30 cellular contexts compared by ENCODE assay signal in genomic region chr9:37542895-37543294, GRCh38. TPM values are rescaled to one million over a fixed set of nuclear protein-coding genes. Genes with fewer than 3 reads are reported as not detected.
A peak's percentile ranks its signal among the peaks of the same experiment; 100 is the strongest.
DNase-seq lines count a peak whose midpoint lies in the region; ATAC-seq, FAIRE-seq and TF ChIP-seq lines count a peak whose summit lies in the region.
"Had no signal": no experiment of that assay in that cellular context is flagged by ENCODE, and none has a peak within 500 bp of the region (broad histone marks: within the 10 kb centered on the region; RNA-seq: fewer than 3 reads in every experiment).

No MANE protein-coding gene starts in this region.

- no peak for FAIRE-seq in RCC 7860 (lab: Jason Lieb, UNC)
- FAIRE-seq: endometrium, H54 had no signal

- H3K27me3 Mint-ChIP-seq in activated CD4-positive, alpha-beta T cell treated with anti-CD3 and anti-CD28 coated beads for 36 hours = no peaks in the 10 kb centered on the region
- H3K27me3 Mint-ChIP-seq in naive thymus-derived CD4-positive, alpha-beta T cell = no peaks in the 10 kb centered on the region
- H3K27me3 Mint-ChIP-seq: activated T-cell treated with anti-CD3 and anti-CD28 coated beads, Interleukin-2, amount 50 U/mL, for 24 hours; CD4-positive, alpha-beta memory T cell; IgD-negative memory B cell; naive thymus-derived CD8-positive, alpha-beta T cell had no signal

- H3K27ac ChIP-seq in mammary epithelial cell (ENCODE audit: insufficient read depth, low read depth, low read length) (no peak overlapping the region), A673 (ENCODE audit: low read depth, low read length, poor library complexity, severe bottlenecking) (no peak overlapping the region)
- no peak overlapping the region for H3K27ac ChIP-seq in naive thymus-derived CD4-positive, alpha-beta T cell (ENCODE audit: low read depth, low read length)
- H3K27ac ChIP-seq: cardiac muscle cell, prostate gland, sigmoid colon, SK-N-MC, thoracic aorta had no signal

- no peaks in the 10 kb centered on the region for H4K20me1 ChIP-seq in mammary epithelial cell (ENCODE audit: insufficient read depth, low read length)

- DNase-seq in activated CD4-positive, alpha-beta T cell treated with anti-CD3 and anti-CD28 coated beads for 36 hours = peak; percentile 9
- DNase-seq in activated CD4-positive, alpha-beta T cell treated with anti-CD3 and anti-CD28 coated beads, Interleukin-2, amount 50 U/mL, for 48 hours = no peak
- DNase-seq in RCC 7860 (ENCODE audit: low spot score) (peak; percentile 12), mammary epithelial cell (peak; percentile 88), renal cortical epithelial cell (ENCODE audit: low read depth) (peak; percentile 25), A673 (ENCODE audit: low spot score) (no peak)
- DNase-seq in naive thymus-derived CD4-positive, alpha-beta T cell = no peak
- DNase-seq: 8988T; activated CD4-positive, alpha-beta T cell treated with anti-CD3 and anti-CD28 coated beads for 1 hour; activated T-cell treated with anti-CD3 and anti-CD28 coated beads, Interleukin-2, amount 50 U/mL, for 24 hours; CD4-positive, alpha-beta memory T cell; cortex of kidney; left ventricle myocardium superior; naive thymus-derived CD8-positive, alpha-beta T cell; NCI-H1417; NCI-H2081; NCI-H226; NCI-H69; nucleus accumbens; sigmoid colon; stimulated activated naive CD4-positive, alpha-beta T cell treated with Interleukin-2 at 50 U/mL for 16 hours had no signal

- no peaks in the 10 kb centered on the region for H3K9me3 Mint-ChIP-seq in activated CD4-positive, alpha-beta T cell treated with anti-CD3 and anti-CD28 coated beads for 36 hours (ENCODE audit: low read depth)
- no peaks in the 10 kb centered on the region for H3K9me3 Mint-ChIP-seq in naive thymus-derived CD4-positive, alpha-beta T cell
- H3K9me3 Mint-ChIP-seq: activated T-cell treated with anti-CD3 and anti-CD28 coated beads, Interleukin-2, amount 50 U/mL, for 24 hours; CD4-positive, alpha-beta memory T cell; IgD-negative memory B cell; naive thymus-derived CD8-positive, alpha-beta T cell had no signal

- dilution Hi-C loops in mammary epithelial cell (cut with HindIII; ENCODE audit: low sequenced_read_pairs) = no loop called here

- in situ Hi-C loops in mammary epithelial cell (cut with MboI; ENCODE audit: low sequenced_read_pairs in 2 of 2) = no loop called here

- H3K36me3 Mint-ChIP-seq in activated CD4-positive, alpha-beta T cell treated with anti-CD3 and anti-CD28 coated beads for 36 hours (ENCODE audit: low read depth) = peaks cover 5% of the 10 kb centered on the region
- peaks cover 0 to 6% (median 3%) of the 10 kb centered on the region in 5 donors for H3K36me3 Mint-ChIP-seq in naive thymus-derived CD4-positive, alpha-beta T cell

- H3K9me3 ChIP-seq in mammary epithelial cell (replicated peaks; ENCODE audit: insufficient read depth, low read length) = no peaks in the 10 kb centered on the region
- H3K9me3 ChIP-seq in naive thymus-derived CD4-positive, alpha-beta T cell (ENCODE audit: control insufficient read depth in 2 of 3, low read length in 3 of 3) = no peaks in the 10 kb centered on the region
- no peaks in the 10 kb centered on the region for H3K9me3 ChIP-seq in A673 (ENCODE audit: low read depth, low read length, poor library complexity, severe bottlenecking)
- H3K9me3 ChIP-seq: prostate gland, sigmoid colon, thoracic aorta had no signal

- H3K79me2 ChIP-seq in mammary epithelial cell (ENCODE audit: insufficient read depth, low read length) = no peaks in the 10 kb centered on the region

- TF ChIP-seq CTCF in mammary epithelial cell (conservative IDR thresholded peaks at IDR 0.05 in 1 of 2, IDR thresholded peaks at IDR 0.05 in 1 of 2; ENCODE audit: extremely low read depth in 1 of 2, insufficient read depth in 1 of 2, low read depth in 1 of 2, low read length in 2 of 2) = no peak
- TF ChIP-seq CTCF in A673 (conservative IDR thresholded peaks at IDR 0.05; ENCODE audit: low read depth, low read length) = no peak

- H3K4me3 Mint-ChIP-seq in activated CD4-positive, alpha-beta T cell treated with anti-CD3 and anti-CD28 coated beads for 36 hours = no peak overlapping the region
- no peak overlapping the region for H3K4me3 Mint-ChIP-seq in naive thymus-derived CD4-positive, alpha-beta T cell
- H3K4me3 Mint-ChIP-seq: activated T-cell treated with anti-CD3 and anti-CD28 coated beads, Interleukin-2, amount 50 U/mL, for 24 hours; CD4-positive, alpha-beta memory T cell; mesothelial cell of epicardium; naive thymus-derived CD8-positive, alpha-beta T cell had no signal

- no peak overlapping the region for H3K4me2 ChIP-seq in mammary epithelial cell (ENCODE audit: insufficient read depth, low read depth, low read length)

- POLR2A ChIA-PET in activated CD4-positive, alpha-beta T cell treated with anti-CD3 and anti-CD28 coated beads for 36 hours (lab: Charles Lee) = no interaction called here
- POLR2A ChIA-PET in naive thymus-derived CD4-positive, alpha-beta T cell (lab: Charles Lee) = no interaction called here
- POLR2A ChIA-PET in A673 (lab: Charles Lee; ENCODE audit: low non-redundant PET) = no interaction called here

- intact Hi-C loops in activated CD4-positive, alpha-beta T cell treated with anti-CD3 and anti-CD28 coated beads for 36 hours (cut with DNase I, micrococcal nuclease) = no loop called here
- intact Hi-C loops in mammary epithelial cell (cut with micrococcal nuclease) = no loop called here
- intact Hi-C loops in naive thymus-derived CD4-positive, alpha-beta T cell (cut with micrococcal nuclease) = no loop called here
- intact Hi-C loops in A673 (cut with micrococcal nuclease; ENCODE audit: unreplicated experiment) = no loop called here

- no peak overlapping the region for H3K4me3 ChIP-seq in mammary epithelial cell (replicated peaks in 1 of 3; ENCODE audit: insufficient read depth in 1 of 3, low read depth in 2 of 3, low read length in 3 of 3)
- H3K4me3 ChIP-seq in naive thymus-derived CD4-positive, alpha-beta T cell (ENCODE audit: low read length) = no peak overlapping the region
- no peak overlapping the region for H3K4me3 ChIP-seq in A673 (ENCODE audit: low read depth, low read length, poor library complexity, severe bottlenecking)
- H3K4me3 ChIP-seq: cardiac muscle cell, prostate gland, sigmoid colon, SK-N-MC, thoracic aorta had no signal

- H3K4me1 ChIP-seq in mammary epithelial cell (ENCODE audit: insufficient read depth, low read length) (peaks cover 9% of the 10 kb centered on the region), A673 (ENCODE audit: insufficient read depth, low read length, poor library complexity, severe bottlenecking) (no peaks in the 10 kb centered on the region)
- H3K4me1 ChIP-seq in naive thymus-derived CD4-positive, alpha-beta T cell (ENCODE audit: control insufficient read depth in 2 of 2, insufficient read depth in 2 of 2, low read length in 2 of 2) = no peaks in the 10 kb centered on the region
- H3K4me1 ChIP-seq: sigmoid colon had no signal

- BruUV-seq in mammary epithelial cell (replicated peaks; lab: Mats Ljungman, UMichigan) = no TSS peak
- BruUV-seq in A673 (replicated peaks; lab: Mats Ljungman, UMichigan) = no TSS peak

- no peaks in the 10 kb centered on the region for H3K4me1 Mint-ChIP-seq in activated CD4-positive, alpha-beta T cell treated with anti-CD3 and anti-CD28 coated beads for 36 hours
- H3K4me1 Mint-ChIP-seq in naive thymus-derived CD4-positive, alpha-beta T cell = no peaks in the 10 kb centered on the region
- H3K4me1 Mint-ChIP-seq: CD4-positive, alpha-beta memory T cell; mesothelial cell of epicardium had no signal

- H3K27ac Mint-ChIP-seq in activated CD4-positive, alpha-beta T cell treated with anti-CD3 and anti-CD28 coated beads for 36 hours = no peak overlapping the region
- no peak overlapping the region for H3K27ac Mint-ChIP-seq in naive thymus-derived CD4-positive, alpha-beta T cell
- H3K27ac Mint-ChIP-seq: activated T-cell treated with anti-CD3 and anti-CD28 coated beads, Interleukin-2, amount 50 U/mL, for 24 hours; mesothelial cell of epicardium; naive thymus-derived CD8-positive, alpha-beta T cell had no signal

- H3K9ac ChIP-seq in mammary epithelial cell (ENCODE audit: insufficient read depth, low read length) = no peak overlapping the region

- H3K36me3 ChIP-seq in mammary epithelial cell (ENCODE audit: insufficient read depth, low read length) (no peaks in the 10 kb centered on the region), A673 (ENCODE audit: insufficient read depth, low read length, poor library complexity, severe bottlenecking) (no peaks in the 10 kb centered on the region)
- no peaks in the 10 kb centered on the region for H3K36me3 ChIP-seq in naive thymus-derived CD4-positive, alpha-beta T cell (ENCODE audit: control insufficient read depth in 2 of 3, insufficient read depth in 3 of 3, low read length in 3 of 3)
- H3K36me3 ChIP-seq: prostate gland had no signal

- ATAC-seq in activated CD4-positive, alpha-beta T cell treated with anti-CD3 and anti-CD28 coated beads for 36 hours = peak; percentile 33
- no peak for ATAC-seq in naive thymus-derived CD4-positive, alpha-beta T cell
- no peak for ATAC-seq in HG03432 (IDR thresholded peaks at IDR 0.05; ENCODE audit: unreplicated experiment)
- ATAC-seq: left ventricle myocardium superior; naive thymus-derived CD8-positive, alpha-beta T cell had no signal

- H3K27me3 ChIP-seq in mammary epithelial cell (ENCODE audit: insufficient read depth, low read length) = no peaks in the 10 kb centered on the region
- no peaks in the 10 kb centered on the region for H3K27me3 ChIP-seq in naive thymus-derived CD4-positive, alpha-beta T cell (ENCODE audit: control insufficient read depth in 2 of 2, insufficient read depth in 2 of 2, low read length in 2 of 2)
- no peaks in the 10 kb centered on the region for H3K27me3 ChIP-seq in A673 (replicated peaks; ENCODE audit: insufficient read depth, low read depth, low read length, poor library complexity)
- H3K27me3 ChIP-seq: cardiac muscle cell, sigmoid colon had no signal

- WGBS in mammary epithelial cell (ENCODE audit: low coverage, missing lambda C conversion rate) = 0% methylated on average over 1 of the region's 1 CpG

- H2AFZ ChIP-seq in mammary epithelial cell (ENCODE audit: low read depth, low read length) = no peak overlapping the region

- CTCF ChIA-PET in activated CD4-positive, alpha-beta T cell treated with anti-CD3 and anti-CD28 coated beads for 36 hours (lab: Charles Lee) = no interaction called here
- CTCF ChIA-PET in mammary epithelial cell (lab: Charles Lee; ENCODE audit: low non-redundant PET) = no interaction called here
- CTCF ChIA-PET in naive thymus-derived CD4-positive, alpha-beta T cell (lab: Charles Lee) = no interaction called here
- CTCF ChIA-PET in A673 (lab: Charles Lee) = no interaction called here

RNA-seq across cellular contexts. Expression of gene FBXO10, which starts 33.3 kb away (rescaled TPM):
- total RNA-seq in activated CD4-positive, alpha-beta T cell treated with anti-CD3 and anti-CD28 coated beads for 36 hours = 1 to 10 TPM; 2.6 TPM
- total RNA-seq in mammary epithelial cell (10 to 100 TPM in 1 of 2 donors, 1 to 10 TPM in 1; 3.7 to 11.8 TPM), renal cortical epithelial cell (5.7 and 12.1 TPM in 2 replicates), A673 (2021) (14.5 and 15.0 TPM in 2 replicates)
- 3.9 TPM for polyA plus RNA-seq in mammary epithelial cell
- 12.2 TPM for polyA minus RNA-seq in mammary epithelial cell
- total RNA-seq in naive thymus-derived CD4-positive, alpha-beta T cell = 1 to 10 TPM in 4 of 5 experiments, under 1 TPM in 1; 0.85 to 2.6 (median 2.2) TPM
- polyA plus RNA-seq in naive thymus-derived CD4-positive, alpha-beta T cell = under 1 TPM; 0.37 to 0.86 TPM

RNA-seq across cellular contexts. Expression of gene TOMM5, which starts 49.5 kb away (rescaled TPM):
- 100 to 1,000 TPM; 118 to 153 TPM for total RNA-seq in activated CD4-positive, alpha-beta T cell treated with anti-CD3 and anti-CD28 coated beads for 36 hours
- 100 to 1,000 TPM in 1 of 2 donors, 10 to 100 TPM in 1; 69.7 to 135 TPM for total RNA-seq in mammary epithelial cell
- polyA plus RNA-seq in mammary epithelial cell = 170 TPM
- polyA minus RNA-seq in mammary epithelial cell = 36.0 TPM
- total RNA-seq in renal cortical epithelial cell = 97.5 and 125 TPM in 2 replicates
- 10 to 100 TPM; 33.6 to 86.8 (median 44.7) TPM for total RNA-seq in naive thymus-derived CD4-positive, alpha-beta T cell
- 100 to 1,000 TPM; 122 to 172 TPM for polyA plus RNA-seq in naive thymus-derived CD4-positive, alpha-beta T cell
- total RNA-seq in A673 (2021) = 213 and 247 TPM in 2 replicates

RNA-seq across cellular contexts. Expression of gene POLR1E, which starts 57.1 kb away (rescaled TPM):
- total RNA-seq in activated CD4-positive, alpha-beta T cell treated with anti-CD3 and anti-CD28 coated beads for 36 hours = 10 to 100 TPM; 67.5 to 69.2 TPM
- total RNA-seq in mammary epithelial cell (10 to 100 TPM; 33.8 to 34.5 TPM), renal cortical epithelial cell (23.1 and 27.0 TPM in 2 replicates), A673 (2021) (55.1 and 68.8 TPM in 2 replicates)
- 31.6 TPM for polyA plus RNA-seq in mammary epithelial cell
- 46.3 TPM for polyA minus RNA-seq in mammary epithelial cell
- total RNA-seq in naive thymus-derived CD4-positive, alpha-beta T cell = 10 to 100 TPM; 24.7 to 40.0 (median 31.0) TPM
- polyA plus RNA-seq in naive thymus-derived CD4-positive, alpha-beta T cell = 10 to 100 TPM; 20.7 to 22.7 TPM

Comparison
In these comparisons a context has a peak if more than half of its experiments do, and no peak if none do; other contexts are left out.
1. DNase-seq: peak in activated CD4-positive, alpha-beta T cell treated with anti-CD3 and anti-CD28 coated beads for 36 hours (single experiment), RCC 7860 (single experiment), mammary epithelial cell (single experiment) and renal cortical epithelial cell (single experiment); none in activated CD4-positive, alpha-beta T cell treated with anti-CD3 and anti-CD28 coated beads, Interleukin-2, amount 50 U/mL, for 48 hours (0 of 2), naive thymus-derived CD4-positive, alpha-beta T cell (0 of 9) and A673 (single experiment).